In genomic region chr9:117247271-117247670, GRCh38 we compare ENCODE assay signal across 9 cellular contexts.
DNase-seq lines count a peak whose midpoint lies in the region; ATAC-seq, FAIRE-seq and TF ChIP-seq lines count a peak whose summit lies in the region.
"Had no signal": no experiment of that assay in that cellular context is flagged by ENCODE, and none has a peak within 500 bp of the region (broad histone marks: within the 10 kb centered on the region; RNA-seq: fewer than 3 reads in every experiment).

No MANE protein-coding gene starts in this region.

- H3K27ac ChIP-seq in esophagus muscularis mucosa (replicated peaks in 1 of 4) (no peak overlapping the region), small intestine (ENCODE audit: low read depth in 1 of 2, low read length in 1 of 2) (no peak overlapping the region)
- H3K27ac ChIP-seq: BLaER1 had no signal

- ATAC-seq in activated naive CD8-positive, alpha-beta T cell treated with anti-CD3 and anti-CD28 coated beads, Interleukin-2, amount 50 U/mL, for 24 hours = no peak
- ATAC-seq in GM19467 (IDR thresholded peaks at IDR 0.05; ENCODE audit: unreplicated experiment) = no peak

- no peaks in the 10 kb centered on the region for H3K36me3 Mint-ChIP-seq in activated naive CD8-positive, alpha-beta T cell treated with anti-CD3 and anti-CD28 coated beads, Interleukin-2, amount 50 U/mL, for 24 hours (ENCODE audit: low read depth)

- peak; percentile 28 for DNase-seq in NCI-H345 (lab: John Stamatoyannopoulos, UW)
- DNase-seq in NCI-H345 treated with DMSO at 0.1 percent for 48 hours (lab: John Stamatoyannopoulos, UW; ENCODE audit: unreplicated experiment) = no peak
- DNase-seq in NCI-H2196 (lab: John Stamatoyannopoulos, UW; ENCODE audit: unreplicated experiment) = peak; percentile 31
- no peak for DNase-seq in esophagus muscularis mucosa (ENCODE audit: extremely low spot score)
- peak; percentile 2 for DNase-seq in small intestine
- no peak for DNase-seq in GOT3 (lab: John Stamatoyannopoulos, UW)
- no peak for DNase-seq in activated naive CD8-positive, alpha-beta T cell treated with anti-CD3 and anti-CD28 coated beads, Interleukin-2, amount 50 U/mL, for 24 hours

- intact Hi-C loops in esophagus muscularis mucosa (cut with DNase I) = no loop called here

- H3K27ac Mint-ChIP-seq in activated naive CD8-positive, alpha-beta T cell treated with anti-CD3 and anti-CD28 coated beads, Interleukin-2, amount 50 U/mL, for 24 hours = no peak overlapping the region

- H3K4me3 ChIP-seq in esophagus muscularis mucosa (no peak overlapping the region), small intestine (ENCODE audit: low read depth in 1 of 2, low read length in 2 of 2) (no peak overlapping the region)
- H3K4me3 ChIP-seq: BLaER1 had no signal

- H3K27me3 Mint-ChIP-seq in activated naive CD8-positive, alpha-beta T cell treated with anti-CD3 and anti-CD28 coated beads, Interleukin-2, amount 50 U/mL, for 24 hours = no peaks in the 10 kb centered on the region

- H3K4me3 Mint-ChIP-seq in activated naive CD8-positive, alpha-beta T cell treated with anti-CD3 and anti-CD28 coated beads, Interleukin-2, amount 50 U/mL, for 24 hours = no peak overlapping the region

- peaks cover 12% of the 10 kb centered on the region for H3K9me3 Mint-ChIP-seq in activated naive CD8-positive, alpha-beta T cell treated with anti-CD3 and anti-CD28 coated beads, Interleukin-2, amount 50 U/mL, for 24 hours

- no peaks in the 10 kb centered on the region for H3K27me3 ChIP-seq in esophagus muscularis mucosa
- no peaks in the 10 kb centered on the region for H3K27me3 ChIP-seq in small intestine (ENCODE audit: control insufficient read depth in 2 of 2, insufficient read depth in 2 of 2, low read length in 2 of 2)
- H3K27me3 ChIP-seq: BLaER1 had no signal

- WGBS in esophagus muscularis mucosa = 44% methylated on average over 1 of the region's 1 CpG
- WGBS in small intestine, 3 donors = 38 to 46% (median 45%) methylated on average over 1 of the region's 1 CpG

- H3K9me3 ChIP-seq in esophagus muscularis mucosa (no peaks in the 10 kb centered on the region), small intestine (ENCODE audit: control insufficient read depth, low read depth) (no peaks in the 10 kb centered on the region)

- H3K36me3 ChIP-seq in esophagus muscularis mucosa = no peaks in the 10 kb centered on the region
- H3K36me3 ChIP-seq in small intestine (ENCODE audit: control insufficient read depth in 2 of 2, insufficient read depth in 2 of 2, low read length in 2 of 2) = no peaks in the 10 kb centered on the region
- H3K36me3 ChIP-seq: BLaER1 had no signal

- TF ChIP-seq CTCF in esophagus muscularis mucosa (IDR thresholded peaks at IDR 0.05) = peak in 2 of 3 experiments; percentile 12 to 35

- no peak for FAIRE-seq in small intestine (lab: Jason Lieb, UNC)

- TF ChIP-seq POLR2A in esophagus muscularis mucosa (IDR thresholded peaks at IDR 0.05; ENCODE audit: low read depth) = no peak

- H3K4me1 ChIP-seq in esophagus muscularis mucosa (peaks cover 0 to 3% (median 0%) of the 10 kb centered on the region in 4 donors), small intestine (ENCODE audit: control insufficient read depth in 2 of 2, insufficient read depth in 1 of 2, low read depth in 1 of 2, low read length in 1 of 2) (no peaks in the 10 kb centered on the region)

- no peaks in the 10 kb centered on the region for H3K4me1 Mint-ChIP-seq in activated naive CD8-positive, alpha-beta T cell treated with anti-CD3 and anti-CD28 coated beads, Interleukin-2, amount 50 U/mL, for 24 hours

- no peak for TF ChIP-seq EP300 in esophagus muscularis mucosa (IDR thresholded peaks at IDR 0.05)

Comparison
In these comparisons a context has a peak if more than half of its experiments do, and no peak if none do; other contexts are left out.
1. DNase-seq: peak in NCI-H345 (single experiment), NCI-H2196 (single experiment) and small intestine (single experiment); none in NCI-H345 treated with DMSO at 0.1 percent for 48 hours (single experiment), esophagus muscularis mucosa (single experiment), GOT3 (single experiment) and activated naive CD8-positive, alpha-beta T cell treated with anti-CD3 and anti-CD28 coated beads, Interleukin-2, amount 50 U/mL, for 24 hours (single experiment).